8 cellular contexts compared by ENCODE assay signal in the genomic region with DNA sequence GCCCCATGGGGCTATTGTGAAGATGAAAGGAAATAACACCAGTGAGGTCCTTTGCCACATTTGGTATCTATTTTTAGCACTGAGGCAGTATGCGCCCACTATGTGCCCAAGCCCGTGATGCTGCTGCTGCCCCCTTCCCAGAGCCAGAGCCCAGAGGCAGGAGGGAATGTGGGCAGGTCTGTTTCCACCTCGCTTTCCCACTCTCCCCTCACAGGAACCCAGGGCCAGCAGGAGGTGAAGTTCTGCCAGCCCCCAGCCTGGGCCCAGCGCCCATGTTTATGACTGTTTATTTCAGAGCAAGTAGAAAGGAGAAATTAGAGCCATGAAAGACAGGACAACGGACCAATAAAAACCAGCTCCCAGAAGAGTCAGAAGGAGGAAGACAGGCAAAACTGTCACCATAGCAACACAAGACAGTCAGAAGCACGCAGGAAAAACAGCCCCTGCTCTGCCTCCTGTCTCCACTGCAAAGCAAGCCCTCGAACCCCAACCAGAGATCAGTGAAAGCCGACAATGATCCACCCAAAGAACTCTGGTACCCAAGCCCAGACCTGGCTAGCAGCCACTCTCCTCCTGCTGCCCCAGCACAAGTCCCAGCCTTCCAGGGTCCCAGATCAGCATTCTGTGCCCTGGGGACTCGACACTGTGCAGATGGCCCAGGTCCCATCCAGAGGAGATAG. TPM values are rescaled to one million over a fixed set of nuclear protein-coding genes. Genes with fewer than 3 reads are reported as not detected.
DNase-seq lines count a peak whose midpoint lies in the region; ATAC-seq and TF ChIP-seq lines count a peak whose summit lies in the region.

No MANE protein-coding gene starts in this region.

- H3K4me1 ChIP-seq in right lobe of liver: no peaks in the 10 kb centered on the region
- peaks cover 12 to 68% (median 55%) of the 10 kb centered on the region in 5 donors for H3K4me1 ChIP-seq in subcutaneous abdominal adipose tissue (ENCODE audit: control insufficient read depth in 5 of 5, insufficient read depth in 5 of 5, low read length in 5 of 5)

- peak overlapping the region; percentile 71 for H3K4me3 ChIP-seq in choroid plexus epithelial cell (ENCODE audit: low read depth, low read length)
- H3K4me3 ChIP-seq in right lobe of liver: peak overlapping the region; percentile 42 to 54 (median 47)
- peak overlapping the region; percentile 83 to 93 (median 88) for H3K4me3 ChIP-seq in subcutaneous abdominal adipose tissue (ENCODE audit: low read depth in 1 of 5, low read length in 5 of 5)

- TF ChIP-seq CTCF in choroid plexus epithelial cell (conservative IDR thresholded peaks at IDR 0.05; ENCODE audit: low read depth, low read length) (no peak), right lobe of liver (IDR thresholded peaks at IDR 0.05) (no peak)

- DNase-seq in NCI-H2081 (lab: John Stamatoyannopoulos, UW) (peak; percentile 6 to 25), NCI-H2081 treated with DMSO at 0.1 percent for 48 hours (lab: John Stamatoyannopoulos, UW) (no peak), NCI-H748 treated with DMSO at 0.1 percent for 48 hours (lab: John Stamatoyannopoulos, UW) (peak; percentile 29), choroid plexus epithelial cell (ENCODE audit: low read depth) (peak; percentile 95), right lobe of liver (peak in 1 of 3 donors; percentile 52), HuH-7.5 (ENCODE audit: low spot score) (no peak)
- no peak for DNase-seq in effector CD4-positive, alpha-beta T cell

- H3K27ac ChIP-seq in right lobe of liver (peak overlapping the region; percentile 24 to 73 (median 65)), subcutaneous abdominal adipose tissue (ENCODE audit: low read depth, low read length) (peak overlapping the region; percentile 91)

- H3K9ac ChIP-seq in subcutaneous abdominal adipose tissue (ENCODE audit: low read length in 5 of 5): peak overlapping the region; percentile 62 to 85 (median 77)

- ATAC-seq in right lobe of liver: peak; percentile 35 to 56 (median 48)

- intact Hi-C loops in right lobe of liver (cut with DNase I): no loop called here

- TF ChIP-seq POLR2A in right lobe of liver (IDR thresholded peaks at IDR 0.05): no peak

- H3K36me3 ChIP-seq in right lobe of liver (no peaks in the 10 kb centered on the region), subcutaneous abdominal adipose tissue (ENCODE audit: control insufficient read depth in 5 of 5, insufficient read depth in 5 of 5, low read length in 5 of 5) (no peaks in the 10 kb centered on the region)

- 41% methylated on average over 5 of the region's 9 CpGs for WGBS in right lobe of liver (ENCODE audit: insufficient coverage, low coverage, low lambda C conversion rate, missing lambda C conversion rate)

- no peaks in the 10 kb centered on the region for H3K27me3 ChIP-seq in right lobe of liver
- no peaks in the 10 kb centered on the region for H3K27me3 ChIP-seq in subcutaneous abdominal adipose tissue (ENCODE audit: control insufficient read depth in 5 of 5, insufficient read depth in 4 of 5, low read length in 5 of 5)

- H3K9me3 ChIP-seq in right lobe of liver (no peaks in the 10 kb centered on the region), subcutaneous abdominal adipose tissue (ENCODE audit: control insufficient read depth in 5 of 5, low read length in 5 of 5) (no peaks in the 10 kb centered on the region)

RNA-seq across cellular contexts. Expression of gene CYRIA, which starts 1.4 kb away (rescaled TPM):
- total RNA-seq in right lobe of liver: 1 to 10 TPM; 1.6 to 6.3 (median 3.1) TPM

Comparison
In these comparisons a context has a peak if more than half of its experiments do, and no peak if none do; other contexts are left out.
1. DNase-seq: peak in NCI-H2081 (2 of 2), NCI-H748 treated with DMSO at 0.1 percent for 48 hours (single experiment) and choroid plexus epithelial cell (single experiment); none in NCI-H2081 treated with DMSO at 0.1 percent for 48 hours (single experiment), HuH-7.5 (single experiment) and effector CD4-positive, alpha-beta T cell (single experiment).
2. Peak in every context shown above with its lines, with median percentiles within 50 percentile points of each other: H3K4me3 ChIP-seq.